ENCODE assay signal across 1 cellular context in genomic region chr4:67680568-67681222, GRCh38.
TF ChIP-seq lines count a peak whose summit lies in the region.

No MANE protein-coding gene starts in this region.

TF ChIP-seq in HepG2, 621 proteins besides CTCF, POLR2A, EP300 and RAD21 (continued from another document):
- TF ChIP-seq AHDC1 (CRISPR knock-in tag; IDR thresholded peaks at IDR 0.05; ENCODE audit: borderline replicate concordance): 0 out of 2 replicates have a peak, but pooled peaks have one; percentile 20
- TF ChIP-seq ZNF12 (CRISPR knock-in tag; IDR thresholded peaks at IDR 0.05): peak; percentile 68; the same call in 1 of the 2 replicates
- TF ChIP-seq CEBPG (CRISPR knock-in tag; IDR thresholded peaks at IDR 0.05): peak; percentile 26; the same call in 1 of the 2 replicates
- TF ChIP-seq ZNF549 (CRISPR knock-in tag; IDR thresholded peaks at IDR 0.05): no peak
- TF ChIP-seq TSC22D2 (CRISPR knock-in tag; IDR thresholded peaks at IDR 0.05; ENCODE audit: borderline replicate concordance): no peak
- no peak for TF ChIP-seq SOX6 (IDR thresholded peaks at IDR 0.05)
- 0 out of 2 replicates have a peak, but pooled peaks have one; percentile 23 for TF ChIP-seq SOX6 (CRISPR knock-in tag; IDR thresholded peaks at IDR 0.05)
- TF ChIP-seq ZNF746 (CRISPR knock-in tag; IDR thresholded peaks at IDR 0.05): no peak
- peak; percentile 87 for TF ChIP-seq ZNF644 (CRISPR knock-in tag; IDR thresholded peaks at IDR 0.05; ENCODE audit: low read depth)
